In genomic region chr12:57072661-57073060, GRCh38 we compare ENCODE assay signal across 1 cellular context.
TF ChIP-seq lines count a peak whose summit lies in the region.

No MANE protein-coding gene starts in this region.

TF ChIP-seq in GM23338, 12 proteins besides CTCF, POLR2A, EP300 and RAD21 (continued from another document):
- TF ChIP-seq NANOG (IDR thresholded peaks at IDR 0.05; ENCODE audit: borderline replicate concordance) (no peak), POLR2AphosphoS5 (IDR thresholded peaks at IDR 0.05; ENCODE audit: low read depth) (no peak), JUNB (IDR thresholded peaks at IDR 0.05; ENCODE audit: unreplicated experiment) (no peak), EZH2phosphoT487 (IDR thresholded peaks at IDR 0.05; ENCODE audit: unreplicated experiment) (no peak), ETS1 (IDR thresholded peaks at IDR 0.05) (no peak), ZNF462 (CRISPR knock-in tag; IDR thresholded peaks at IDR 0.05) (no peak)
